Comparison of ENCODE assay signal across 19 cellular contexts in the genomic region with DNA sequence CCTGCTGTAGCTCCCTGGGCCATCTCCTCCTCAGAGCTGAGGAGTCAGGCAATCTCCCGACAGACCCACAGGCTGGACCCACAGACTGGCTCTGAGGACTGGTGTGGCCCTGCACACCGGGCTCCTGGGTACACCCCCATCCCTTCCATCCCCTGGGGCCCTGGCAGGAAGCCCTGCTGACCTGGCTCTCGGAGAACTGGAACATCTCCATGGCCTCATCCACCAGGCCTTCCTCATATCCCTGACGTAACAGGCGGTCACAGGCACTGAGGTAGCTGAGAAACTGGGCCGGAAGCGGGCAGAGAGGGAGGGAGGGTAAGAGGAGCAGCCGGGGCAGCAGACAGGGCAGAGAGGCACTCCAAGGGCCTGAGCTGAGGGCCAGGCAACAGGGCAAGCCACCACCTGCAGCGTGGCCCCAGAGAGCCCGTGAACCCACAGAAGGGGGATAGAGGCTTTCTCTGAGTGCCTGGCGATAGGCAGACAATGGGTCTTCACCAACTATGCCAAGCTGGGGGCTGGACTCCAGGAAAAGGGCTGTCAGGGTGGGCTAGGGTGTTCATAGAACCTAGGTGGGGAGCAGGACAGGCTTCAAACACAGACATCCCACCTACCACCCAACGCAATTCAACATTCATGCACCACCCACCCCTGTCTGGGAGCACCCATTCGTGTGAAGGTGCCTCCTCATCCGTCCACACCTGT. TPM values are rescaled to one million over a fixed set of nuclear protein-coding genes. Genes with fewer than 3 reads are reported as not detected.
DNase-seq lines count a peak whose midpoint lies in the region; ATAC-seq and TF ChIP-seq lines count a peak whose summit lies in the region.
"Had no signal": no experiment of that assay in that cellular context is flagged by ENCODE, and none has a peak within 500 bp of the region (broad histone marks: within the 10 kb centered on the region; RNA-seq: fewer than 3 reads in every experiment).

No MANE protein-coding gene starts in this region.

- H3K4me3 Mint-ChIP-seq in effector memory CD8-positive, alpha-beta T cell: no peak overlapping the region
- H3K4me3 Mint-ChIP-seq: immature natural killer cell had no signal

- no peak overlapping the region for H3K4me3 ChIP-seq in H7 (ENCODE audit: insufficient read depth, low read depth, low read length)
- H3K4me3 ChIP-seq in ascending aorta: no peak overlapping the region
- no peak overlapping the region for H3K4me3 ChIP-seq in left ventricle myocardium inferior
- H3K4me3 ChIP-seq in rectal smooth muscle tissue (ENCODE audit: low read length): no peak overlapping the region
- H3K4me3 ChIP-seq: suprapubic skin had no signal

- CTCF ChIA-PET in HEK293T (lab: Yijun Ruan, JAX): no interaction called here

- H3K9me3 Mint-ChIP-seq in effector memory CD8-positive, alpha-beta T cell: no peaks in the 10 kb centered on the region
- H3K9me3 Mint-ChIP-seq: immature natural killer cell had no signal

- intact Hi-C loops in ascending aorta (cut with DNase I) (no loop called here), left ventricle myocardium inferior (cut with micrococcal nuclease) (no loop called here)

- no peak overlapping the region for H3K9ac ChIP-seq in rectal smooth muscle tissue (ENCODE audit: low read length)

- no peaks in the 10 kb centered on the region for H3K27me3 ChIP-seq in H7 (ENCODE audit: control insufficient read depth, insufficient read depth, low read length)
- no peaks in the 10 kb centered on the region for H3K27me3 ChIP-seq in ascending aorta
- H3K27me3 ChIP-seq in left ventricle myocardium inferior (ENCODE audit: low read depth): no peaks in the 10 kb centered on the region
- no peaks in the 10 kb centered on the region for H3K27me3 ChIP-seq in rectal smooth muscle tissue (ENCODE audit: control insufficient read depth, insufficient read depth, low read length)
- H3K27me3 ChIP-seq: suprapubic skin had no signal

- ATAC-seq in effector memory CD8-positive, alpha-beta T cell (replicated peaks): no peak

- TF ChIP-seq CTCF in ascending aorta (IDR thresholded peaks at IDR 0.05): no peak
- TF ChIP-seq CTCF in left ventricle myocardium inferior (IDR thresholded peaks at IDR 0.05; ENCODE audit: borderline replicate concordance): no peak

- H3K4me1 ChIP-seq in ascending aorta (peaks cover under 1 to 50% of the 10 kb centered on the region in 2 donors), left ventricle myocardium inferior (peaks cover 45% of the 10 kb centered on the region), rectal smooth muscle tissue (ENCODE audit: control insufficient read depth, insufficient read depth, low read length) (peaks cover 22% of the 10 kb centered on the region)
- H3K4me1 ChIP-seq: suprapubic skin had no signal

- H3K27me3 Mint-ChIP-seq in effector memory CD8-positive, alpha-beta T cell: no peaks in the 10 kb centered on the region

- H3K4me1 Mint-ChIP-seq in effector memory CD8-positive, alpha-beta T cell (ENCODE audit: low read depth in 2 of 2): peaks cover 0 to 2% of the 10 kb centered on the region in 2 donors
- H3K4me1 Mint-ChIP-seq: immature natural killer cell had no signal

- H3K36me3 Mint-ChIP-seq in effector memory CD8-positive, alpha-beta T cell (ENCODE audit: insufficient read depth): peaks cover 7% of the 10 kb centered on the region

- no peak overlapping the region for H3K27ac Mint-ChIP-seq in effector memory CD8-positive, alpha-beta T cell
- H3K27ac Mint-ChIP-seq: immature natural killer cell had no signal

- no peaks in the 10 kb centered on the region for H3K9me3 ChIP-seq in ascending aorta
- no peaks in the 10 kb centered on the region for H3K9me3 ChIP-seq in left ventricle myocardium inferior (replicated peaks)
- H3K9me3 ChIP-seq: suprapubic skin had no signal

- POLR2A ChIA-PET in HEK293T (lab: Yijun Ruan, JAX): no interaction called here

- DNase-seq in H7: peak; percentile 38
- peak in 1 of 2 donors; percentile 78 for DNase-seq in ascending aorta (ENCODE audit: low spot score in 2 of 2)
- no peak for DNase-seq in left ventricle myocardium inferior
- DNase-seq in effector memory CD8-positive, alpha-beta T cell: no peak
- DNase-seq in SIG-M5 treated with dmso at 0.1 percent for 504 hours (lab: John Stamatoyannopoulos, UW; ENCODE audit: unreplicated experiment): no peak
- no peak for DNase-seq in HEK293T (ENCODE audit: extremely low spot score)
- DNase-seq: activated CD8-positive, alpha-beta memory T cell treated with anti-CD3 and anti-CD28 coated beads, Interleukin-2, amount 50 U/mL, for 4 hours; EL; glutamatergic neuron; immature natural killer cell; mesenchymal stem cell; NCI-H1436; SHP77 treated with DMSO at 0.1 percent for 48 hours; stimulated activated CD4-positive, alpha-beta T cell treated with anti-CD3 and anti-CD28 coated beads, Interleukin-2, amount 100 ng/mL, for 24 hours; T-helper 9 cell had no signal

- H3K36me3 ChIP-seq in H7 (replicated peaks; ENCODE audit: control insufficient read depth, insufficient read depth, low read length) (no peaks in the 10 kb centered on the region; the same call in 1 of the 2 replicates), ascending aorta (peaks cover 14 to 21% of the 10 kb centered on the region in 2 donors), left ventricle myocardium inferior (peaks cover 15% of the 10 kb centered on the region), rectal smooth muscle tissue (ENCODE audit: control insufficient read depth, insufficient read depth, low read length) (peaks cover 7% of the 10 kb centered on the region)

- H3K27ac ChIP-seq in ascending aorta (peak overlapping the region; percentile 96 to 98), left ventricle myocardium inferior (replicated peaks) (peak overlapping the region; percentile 44), rectal smooth muscle tissue (ENCODE audit: low read depth, low read length) (peak overlapping the region; percentile 67)
- H3K27ac ChIP-seq: suprapubic skin had no signal

TF ChIP-seq in HEK293T, 16 proteins besides CTCF, POLR2A, EP300 and RAD21:
- no peak for TF ChIP-seq SUZ12 (IDR thresholded peaks at IDR 0.05)
- no peak for TF ChIP-seq BHLHE40 (IDR thresholded peaks at IDR 0.05; ENCODE audit: borderline replicate concordance)
- no peak for TF ChIP-seq HDGF (IDR thresholded peaks at IDR 0.05; ENCODE audit: borderline replicate concordance)
- no peak for TF ChIP-seq FOXA1 (IDR thresholded peaks at IDR 0.05)
- no peak for TF ChIP-seq L3MBTL2 (conservative IDR thresholded peaks at IDR 0.05)
- no peak for TF ChIP-seq LEF1 (IDR thresholded peaks at IDR 0.05; ENCODE audit: borderline replicate concordance)
- no peak for TF ChIP-seq ZNF384 (IDR thresholded peaks at IDR 0.05)
- no peak for TF ChIP-seq ARNT (IDR thresholded peaks at IDR 0.05)
- no peak for TF ChIP-seq NFRKB (IDR thresholded peaks at IDR 0.05)
- no peak for TF ChIP-seq FOXM1 (IDR thresholded peaks at IDR 0.05; ENCODE audit: borderline replicate concordance)
- no peak for TF ChIP-seq ELF4 (IDR thresholded peaks at IDR 0.05)
- TF ChIP-seq FOXK2 (IDR thresholded peaks at IDR 0.05): no peak
- no peak for TF ChIP-seq SP1 (IDR thresholded peaks at IDR 0.05)

RNA-seq across cellular contexts. Expression of gene KBTBD13, which starts 17.9 kb away (rescaled TPM):
- total RNA-seq in H7 (2014; rRNA removed; shearing (Covaris generic)): 0.17 TPM in 1 of 2 replicates, not detected in the other
- 0.21 TPM for total RNA-seq in ascending aorta
- total RNA-seq in left ventricle myocardium inferior: 5.2 TPM
- total RNA-seq: dermis microvascular lymphatic vessel endothelial cell, esophagus mucosa, suprapubic skin had no signal

RNA-seq across cellular contexts. Expression of gene UBAP1L, which starts 20.6 kb away (rescaled TPM):
- 0.14 and 1.6 TPM in 2 replicates for total RNA-seq in H7 (2014; rRNA removed; shearing (Covaris generic))
- total RNA-seq in ascending aorta (10.9 TPM), left ventricle myocardium inferior (1.8 TPM)

RNA-seq across cellular contexts. Expression of gene RASL12, which starts 26.7 kb away (rescaled TPM):
- total RNA-seq in H7 (2014; rRNA removed; shearing (Covaris generic)): 20.9 and 22.1 TPM in 2 replicates
- total RNA-seq in ascending aorta: 187 TPM
- total RNA-seq in left ventricle myocardium inferior: 12.9 TPM
- total RNA-seq: dermis microvascular lymphatic vessel endothelial cell had no signal

RNA-seq across cellular contexts. Expression of gene PDCD7, which starts 39.2 kb away (rescaled TPM):
- total RNA-seq in H7 (2014; rRNA removed; shearing (Covaris generic)): 15.5 and 16.1 TPM in 2 replicates
- total RNA-seq in ascending aorta: 9.2 TPM
- 14.5 TPM for total RNA-seq in left ventricle myocardium inferior

RNA-seq across cellular contexts. Expression of gene SLC51B, which starts 49.3 kb away (rescaled TPM):
- total RNA-seq in H7 (2014; rRNA removed; shearing (Covaris generic)): not detected in 2 replicates
- not detected for total RNA-seq in ascending aorta
- not detected for total RNA-seq in left ventricle myocardium inferior
- total RNA-seq: dermis microvascular lymphatic vessel endothelial cell, esophagus mucosa had no signal

Comparison
In these comparisons a context has a peak if more than half of its experiments do, and no peak if none do; other contexts are left out.
1. H3K27ac ChIP-seq: peak in every context shown above with its lines; median percentile 97 in ascending aorta; 67 in rectal smooth muscle tissue; 44 in left ventricle myocardium inferior.